ENCODE assay signal across 8 cellular contexts in the genomic region with DNA sequence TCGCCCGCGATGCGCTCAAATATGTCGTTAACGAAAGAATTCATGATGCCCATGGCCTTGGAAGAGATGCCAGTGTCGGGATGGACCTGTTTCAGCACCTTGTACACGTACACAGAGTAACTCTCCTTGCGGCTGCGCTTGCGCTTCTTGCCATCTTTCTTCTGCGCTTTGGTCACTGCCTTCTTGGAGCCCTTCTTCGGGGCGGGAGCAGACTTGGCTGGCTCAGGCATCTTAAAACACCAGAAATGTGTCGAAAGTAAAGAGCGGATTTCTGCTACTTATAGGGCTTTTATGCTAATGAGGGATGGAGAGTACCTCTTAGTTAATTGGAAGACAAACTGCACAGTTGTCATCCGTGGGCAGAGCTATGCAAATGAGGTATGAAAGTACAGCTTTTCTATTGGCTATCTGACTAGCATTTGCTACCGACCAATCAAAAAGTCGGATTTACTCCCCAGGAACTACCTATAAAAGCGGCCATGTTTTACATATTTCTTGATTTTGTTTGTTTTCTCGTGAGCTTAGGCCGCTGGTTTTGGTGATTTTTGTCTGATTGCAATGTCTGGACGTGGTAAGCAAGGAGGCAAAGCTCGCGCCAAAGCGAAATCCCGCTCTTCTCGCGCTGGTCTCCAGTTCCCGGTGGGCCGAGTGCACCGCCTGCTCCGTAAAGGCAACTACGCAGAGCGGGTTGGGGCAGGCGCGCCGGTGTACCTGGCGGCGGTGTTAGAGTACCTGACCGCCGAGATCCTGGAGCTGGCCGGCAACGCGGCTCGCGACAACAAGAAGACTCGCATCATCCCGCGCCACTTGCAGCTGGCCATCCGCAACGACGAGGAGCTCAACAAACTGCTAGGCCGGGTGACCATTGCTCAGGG. TPM values are rescaled to one million over a fixed set of nuclear protein-coding genes. Genes with fewer than 3 reads are reported as not detected.
DNase-seq lines count a peak whose midpoint lies in the region; ATAC-seq and TF ChIP-seq lines count a peak whose summit lies in the region.

No MANE protein-coding gene starts in this region.

- peaks cover 0 to 21% (median 6%) of the 10 kb centered on the region in 6 donors for H3K36me3 ChIP-seq in spleen

- ATAC-seq in GM19035 (IDR thresholded peaks at IDR 0.05; ENCODE audit: unreplicated experiment) (peak; percentile 76), HG03342 (IDR thresholded peaks at IDR 0.05; ENCODE audit: unreplicated experiment) (peak; percentile 79)

- TF ChIP-seq CTCF in AG10803 (conservative IDR thresholded peaks at IDR 0.05; ENCODE audit: low read length) (no peak), spleen (IDR thresholded peaks at IDR 0.05 in 8 of 11, conservative IDR thresholded peaks at IDR 0.05 in 3 of 11) (peak in 4 of 11 experiments; percentile 2 to 8 (median 5))

- H3K4me3 ChIP-seq in AG10803 (ENCODE audit: low read length), result peak overlapping the region; percentile 93
- peak overlapping the region; percentile 58 to 84 (median 64) for H3K4me3 ChIP-seq in spleen

- H3K27ac ChIP-seq in spleen, result peak overlapping the region; percentile 97 to 100 (median 100)

- TF ChIP-seq POLR2A in spleen (IDR thresholded peaks at IDR 0.05), result peak; percentile 99

- H3K4me1 ChIP-seq in spleen, result peaks cover 19 to 37% (median 31%) of the 10 kb centered on the region in 6 donors

- no peaks in the 10 kb centered on the region for H3K9me3 ChIP-seq in spleen

- H3K27me3 ChIP-seq in spleen (replicated peaks in 1 of 7), result no peaks in the 10 kb centered on the region

- DNase-seq in AG10803 (ENCODE audit: low read depth) (peak; percentile 100), NCI-H345 treated with DMSO at 0.1 percent for 48 hours (lab: John Stamatoyannopoulos, UW; ENCODE audit: unreplicated experiment) (peak; percentile 98), cerebellar cortex (ENCODE audit: low spot score) (peak; percentile 100), iris pigment epithelial cell (ENCODE audit: low read depth) (peak; percentile 100), spleen (peak; percentile 95)
- peak; percentile 65 for DNase-seq in activated CD4-positive, CD25-positive, alpha-beta regulatory T cell treated with anti-CD3 and anti-CD28 coated beads, Interleukin-2, amount 50 U/mL, for 16 hours (ENCODE audit: low read depth, low spot score)

- WGBS in spleen, 5 donors, result 0% methylated on average over 43 to 54 of the region's 54 CpGs

- intact Hi-C loops in spleen (cut with DNase I; ENCODE audit: low total_unique reads), result no loop called here

RNA-seq across cellular contexts. Expression of gene HFE, which starts 36.7 kb away (rescaled TPM):
- total RNA-seq in spleen, result 10 to 100 TPM; 12.4 to 30.3 (median 19.0) TPM
- polyA plus RNA-seq in spleen, result 1 to 10 TPM; 2.4 to 3.5 (median 2.8) TPM

Comparison
In these comparisons a context has a peak if more than half of its experiments do, and no peak if none do; other contexts are left out.
1. Peak in every context shown above with its lines: DNase-seq, ATAC-seq, H3K4me3 ChIP-seq and H3K27ac ChIP-seq.